12 cellular contexts compared by ENCODE assay signal in the genomic region with DNA sequence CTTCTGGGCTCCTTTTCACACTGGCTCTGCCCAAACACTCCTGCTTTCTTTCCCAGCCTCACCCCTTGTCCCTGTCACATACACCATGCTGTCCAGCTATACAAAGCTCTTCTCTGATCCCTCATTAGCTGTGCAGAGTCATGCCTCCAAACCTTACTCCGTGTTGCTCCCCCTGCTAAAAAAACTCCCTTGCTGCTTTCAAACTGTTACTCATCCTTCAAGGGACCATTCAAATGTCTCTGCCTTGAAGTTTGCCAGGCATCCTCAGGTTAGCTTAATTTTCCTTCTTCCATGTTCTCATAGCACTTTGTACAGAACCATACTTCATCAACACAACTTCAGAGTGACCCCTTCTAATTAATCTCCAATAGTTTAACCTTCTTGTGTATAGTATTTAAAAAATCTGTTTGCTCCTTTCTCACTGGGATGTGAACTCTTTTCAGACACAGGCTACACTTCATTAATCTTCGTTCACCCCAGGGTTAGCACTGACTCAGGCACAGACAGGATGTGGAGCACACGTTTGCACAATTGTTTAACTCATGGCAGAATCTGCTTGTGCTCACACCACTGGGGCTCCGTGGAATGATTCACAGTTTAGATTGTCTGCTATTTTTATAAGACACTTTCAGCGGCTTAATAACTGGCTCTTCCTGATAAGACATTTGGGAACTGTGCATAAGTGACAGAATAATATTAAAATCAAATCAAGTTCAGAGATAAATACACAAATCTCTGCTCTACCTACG. TPM values are rescaled to one million over a fixed set of nuclear protein-coding genes. Genes with fewer than 3 reads are reported as not detected.
DNase-seq lines count a peak whose midpoint lies in the region; ATAC-seq, FAIRE-seq and TF ChIP-seq lines count a peak whose summit lies in the region.
"Had no signal": no experiment of that assay in that cellular context is flagged by ENCODE, and none has a peak within 500 bp of the region (broad histone marks: within the 10 kb centered on the region; RNA-seq: fewer than 3 reads in every experiment).

No MANE protein-coding gene starts in this region.

- H3K4me1 Mint-ChIP-seq in astrocyte (ENCODE audit: low read depth, unreplicated experiment) (peaks cover 11% of the 10 kb centered on the region), nephron progenitor cell (peaks cover 46% of the 10 kb centered on the region), CD14-positive monocyte (peaks cover 43% of the 10 kb centered on the region)

- H3K9me3 Mint-ChIP-seq in astrocyte (ENCODE audit: unreplicated experiment) (no peaks in the 10 kb centered on the region), nephron progenitor cell (no peaks in the 10 kb centered on the region), CD14-positive monocyte (peaks cover 0 to 3% (median 0%) of the 10 kb centered on the region in 7 donors)

- peak; percentile 80 for DNase-seq in astrocyte (ENCODE audit: low read depth)
- no peak for DNase-seq in nephron progenitor cell
- DNase-seq in mucosa of gallbladder (ENCODE audit: low spot score), result no peak
- DNase-seq in amygdala (lab: John Stamatoyannopoulos, UW), result no peak
- no peak for DNase-seq in stimulated activated CD4-positive, alpha-beta T cell treated with anti-CD3 and anti-CD28 coated beads, Interleukin-4, amount 100 ng/mL, for 4 hours
- DNase-seq in CD14-positive monocyte (ENCODE audit: low spot score), result no peak
- DNase-seq: esophagus squamous epithelium, nucleus accumbens had no signal

- H3K27me3 ChIP-seq in astrocyte (ENCODE audit: insufficient read depth, low read length), result no peaks in the 10 kb centered on the region

- peaks cover 17% of the 10 kb centered on the region for H3K4me1 ChIP-seq in astrocyte (ENCODE audit: insufficient read depth, low read length)
- H3K4me1 ChIP-seq: esophagus squamous epithelium had no signal

- peak overlapping the region; percentile 64 for H3K4me2 ChIP-seq in astrocyte (ENCODE audit: low read length)

- H3K79me2 ChIP-seq in astrocyte (ENCODE audit: insufficient read depth, low read length), result no peaks in the 10 kb centered on the region

- peaks cover 6% of the 10 kb centered on the region for H3K27me3 Mint-ChIP-seq in astrocyte (ENCODE audit: low read depth, unreplicated experiment)
- H3K27me3 Mint-ChIP-seq in nephron progenitor cell (ENCODE audit: low read depth, poor library complexity), result peaks cover 3% of the 10 kb centered on the region
- H3K27me3 Mint-ChIP-seq in CD14-positive monocyte (ENCODE audit: low read depth in 3 of 3), result peaks cover 0 to 2% (median 2%) of the 10 kb centered on the region in 3 donors

- H3K27ac Mint-ChIP-seq in astrocyte (ENCODE audit: unreplicated experiment) (peak overlapping the region; percentile 51), nephron progenitor cell (peak overlapping the region; percentile 90), CD14-positive monocyte (peak overlapping the region in 2 of 7 donors; percentile 44 to 48)

- H3K4me3 Mint-ChIP-seq in astrocyte (ENCODE audit: unreplicated experiment) (no peak overlapping the region), nephron progenitor cell (peak overlapping the region; percentile 4), CD14-positive monocyte (no peak overlapping the region)

- TF ChIP-seq CTCF in astrocyte (IDR thresholded peaks at IDR 0.05; ENCODE audit: insufficient read depth, low read depth, low read length) (no peak), nephron progenitor cell (IDR thresholded peaks at IDR 0.05) (no peak), CD14-positive monocyte (IDR thresholded peaks at IDR 0.05) (no peak)

- H3K36me3 Mint-ChIP-seq in astrocyte (ENCODE audit: low read depth, unreplicated experiment), result no peaks in the 10 kb centered on the region
- no peaks in the 10 kb centered on the region for H3K36me3 Mint-ChIP-seq in nephron progenitor cell (ENCODE audit: low read depth)
- H3K36me3 Mint-ChIP-seq in CD14-positive monocyte, result peaks cover 4 to 5% of the 10 kb centered on the region in 2 donors

- H3K4me3 ChIP-seq in astrocyte (ENCODE audit: insufficient read depth, low read depth, low read length), result no peak overlapping the region
- H3K4me3 ChIP-seq: esophagus squamous epithelium, SK-N-MC had no signal

- H3K27ac ChIP-seq in astrocyte (ENCODE audit: low read depth, low read length), result peak overlapping the region; percentile 43
- H3K27ac ChIP-seq: esophagus squamous epithelium, SK-N-MC had no signal

- peak; percentile 48 for ATAC-seq in GM18519 (IDR thresholded peaks at IDR 0.05; ENCODE audit: low FRiP score, unreplicated experiment)
- peak; percentile 36 for ATAC-seq in HG03175 (IDR thresholded peaks at IDR 0.05; ENCODE audit: unreplicated experiment)
- ATAC-seq: HCT116 had no signal

- H4K20me1 ChIP-seq in astrocyte (ENCODE audit: insufficient read depth, low read length), result no peaks in the 10 kb centered on the region

- H3K9ac ChIP-seq in astrocyte (ENCODE audit: low read length), result no peak overlapping the region

- H2AFZ ChIP-seq in astrocyte (ENCODE audit: low read depth, low read length), result peak overlapping the region; percentile 6

- FAIRE-seq in astrocyte (lab: Jason Lieb, UNC), result peak; percentile 58

- no peaks in the 10 kb centered on the region for H3K9me3 ChIP-seq in astrocyte (ENCODE audit: insufficient read depth, low read depth, low read length)
- H3K9me3 ChIP-seq: esophagus squamous epithelium had no signal

- intact Hi-C loops in CD14-positive monocyte (cut with micrococcal nuclease), result no loop called here

- H3K36me3 ChIP-seq in astrocyte (ENCODE audit: insufficient read depth, low read length), result no peaks in the 10 kb centered on the region
- H3K36me3 ChIP-seq: esophagus squamous epithelium had no signal

RNA-seq across cellular contexts. Expression of a gene that starts 21.4 kb away (rescaled TPM):
- total RNA-seq in astrocyte (24.9 and 32.7 TPM in 2 replicates), mucosa of gallbladder (221 TPM)
- polyA plus RNA-seq in CD14-positive monocyte, result 1 to 10 TPM in 1 of 2 donors, under 1 TPM in 1; 0.61 to 1.7 TPM

RNA-seq across cellular contexts. Expression of a gene that starts 29.8 kb away (rescaled TPM):
- total RNA-seq in astrocyte (19.4 and 22.3 TPM in 2 replicates), mucosa of gallbladder (34.0 TPM)
- 10 to 100 TPM; 33.7 to 38.1 TPM for polyA plus RNA-seq in CD14-positive monocyte
